Comparison of ENCODE assay signal across 8 cellular contexts in genomic region chr17:66567234-66568170, GRCh38.
DNase-seq lines count a peak whose midpoint lies in the region; ATAC-seq and TF ChIP-seq lines count a peak whose summit lies in the region.

No MANE protein-coding gene starts in this region.

- 62% methylated on average over 15 of the region's 15 CpGs for WGBS in esophagus muscularis mucosa

- POLR2A ChIA-PET in naive thymus-derived CD8-positive, alpha-beta T cell (lab: Charles Lee): interaction anchor here (0.7 to 1.0 kb wide), 3 partner anchors 8 to 366 kb away, joined by 3 read pairs; no protein-coding TSS in a partner anchor

- H3K9me3 ChIP-seq in esophagus muscularis mucosa: no peaks in the 10 kb centered on the region

- TF ChIP-seq CTCF in esophagus muscularis mucosa (IDR thresholded peaks at IDR 0.05): peak; percentile 73 to 91 (median 74)

- H3K4me1 Mint-ChIP-seq in naive thymus-derived CD8-positive, alpha-beta T cell: peaks cover 22 to 56% (median 36%) of the 10 kb centered on the region in 4 donors

- H3K36me3 Mint-ChIP-seq in naive thymus-derived CD8-positive, alpha-beta T cell: peaks cover 0 to 11% (median 0%) of the 10 kb centered on the region in 3 donors

- peak; percentile 91 for ATAC-seq in HG03103 (IDR thresholded peaks at IDR 0.05; ENCODE audit: low read depth, unreplicated experiment)
- peak; percentile 76 to 86 for ATAC-seq in naive thymus-derived CD8-positive, alpha-beta T cell

- TF ChIP-seq POLR2A in esophagus muscularis mucosa (IDR thresholded peaks at IDR 0.05; ENCODE audit: low read depth): no peak

- H3K4me3 ChIP-seq in esophagus muscularis mucosa: no peak overlapping the region

- TF ChIP-seq EP300 in esophagus muscularis mucosa (IDR thresholded peaks at IDR 0.05): no peak

- no peaks in the 10 kb centered on the region for H3K27me3 ChIP-seq in esophagus muscularis mucosa

- no peaks in the 10 kb centered on the region for H3K9me3 Mint-ChIP-seq in naive thymus-derived CD8-positive, alpha-beta T cell

- intact Hi-C loops in esophagus muscularis mucosa (cut with DNase I): loop anchor here (2.0 to 10.0 kb wide), 4 partner anchors 105 to 313 kb away; partner anchors contain the start of gene PRKCA

- no peaks in the 10 kb centered on the region for H3K27me3 Mint-ChIP-seq in naive thymus-derived CD8-positive, alpha-beta T cell

- no peak overlapping the region for H3K27ac ChIP-seq in esophagus muscularis mucosa (replicated peaks in 1 of 4)

- peak overlapping the region in 6 of 10 donors; percentile 1 to 70 (median 48) for H3K27ac Mint-ChIP-seq in naive thymus-derived CD8-positive, alpha-beta T cell

- no peak overlapping the region for H3K4me3 Mint-ChIP-seq in naive thymus-derived CD8-positive, alpha-beta T cell

- H3K4me1 ChIP-seq in esophagus muscularis mucosa: peaks cover 0 to 13% (median 7%) of the 10 kb centered on the region in 4 donors

- no peaks in the 10 kb centered on the region for H3K36me3 ChIP-seq in esophagus muscularis mucosa

- DNase-seq in SIG-M5 treated with dmso at 0.1 percent for 504 hours (lab: John Stamatoyannopoulos, UW; ENCODE audit: unreplicated experiment) (peak; percentile 80), SIG-M5 (lab: John Stamatoyannopoulos, UW) (no peak), NOMO-1 treated with DMSO at 0.1 percent for 48 hours (lab: John Stamatoyannopoulos, UW; ENCODE audit: unreplicated experiment) (peak; percentile 37), activated T-cell treated with anti-CD3 and anti-CD28 coated beads for 1 hour (ENCODE audit: low read depth) (peak; percentile 80), esophagus muscularis mucosa (ENCODE audit: extremely low spot score) (peak; percentile 94)
- peak; percentile 54 to 78 (median 66) for DNase-seq in naive thymus-derived CD8-positive, alpha-beta T cell
- DNase-seq in stimulated activated naive CD4-positive, alpha-beta T cell (lab: John Stamatoyannopoulos, UW): peak; percentile 24 to 71 (median 65)
